ENCODE assay signal across 12 cellular contexts in the genomic region with DNA sequence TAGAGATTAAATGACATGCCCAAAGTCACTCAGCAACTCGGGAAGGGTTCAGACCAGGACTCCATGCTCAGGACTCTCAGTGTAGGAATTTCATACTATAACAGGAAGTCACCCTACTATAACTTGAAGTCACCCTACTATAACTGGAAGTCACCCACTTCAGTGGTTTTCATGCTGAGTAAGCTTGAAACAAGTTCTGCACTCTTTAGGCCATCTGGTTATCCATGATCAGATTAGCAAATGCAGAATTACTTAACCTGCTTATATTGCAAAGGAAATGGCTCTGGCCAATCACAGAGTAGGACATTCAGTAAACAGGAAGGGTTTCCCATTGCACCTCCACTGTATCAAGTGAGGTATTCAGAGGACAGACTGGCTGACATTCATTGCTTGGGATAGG.
DNase-seq lines count a peak whose midpoint lies in the region; ATAC-seq lines count a peak whose summit lies in the region.
"Had no signal": no experiment of that assay in that cellular context is flagged by ENCODE, and none has a peak within 500 bp of the region (broad histone marks: within the 10 kb centered on the region; RNA-seq: fewer than 3 reads in every experiment).

No MANE protein-coding gene starts in this region.

- H3K4me1 Mint-ChIP-seq in activated naive CD4-positive, alpha-beta T cell treated with anti-CD3 and anti-CD28 coated beads for 36 hours (ENCODE audit: low read depth) = peaks cover 17% of the 10 kb centered on the region

- H3K27ac Mint-ChIP-seq in activated naive CD4-positive, alpha-beta T cell treated with anti-CD3 and anti-CD28 coated beads for 36 hours = no peak overlapping the region
- H3K27ac Mint-ChIP-seq: B cell, nephron had no signal

- intact Hi-C loops in activated naive CD4-positive, alpha-beta T cell treated with anti-CD3 and anti-CD28 coated beads for 36 hours (cut with micrococcal nuclease) = loop anchor here (1.0 to 10.0 kb wide), 4 partner anchors 204 to 1240 kb away; a partner anchor contains a TSS
- intact Hi-C loops in posterior vena cava (cut with DNase I) = no loop called here

- ATAC-seq in HG02623 (IDR thresholded peaks at IDR 0.05; ENCODE audit: unreplicated experiment) (peak; percentile 87), HG03558 (IDR thresholded peaks at IDR 0.05; ENCODE audit: extremely low read depth, unreplicated experiment) (peak; percentile 93)
- peak; percentile 69 for ATAC-seq in stimulated activated naive CD8-positive, alpha-beta T cell treated with anti-CD3 and anti-CD28 coated beads, Interleukin-15, Interleukin-2, amounts not matched to agents 100 U/mL and 50 U/mL, for 24 hours

- H3K4me3 Mint-ChIP-seq in activated naive CD4-positive, alpha-beta T cell treated with anti-CD3 and anti-CD28 coated beads for 36 hours = no peak overlapping the region
- H3K4me3 Mint-ChIP-seq: B cell, nephron had no signal

- peaks cover 8% of the 10 kb centered on the region for H3K27me3 Mint-ChIP-seq in activated naive CD4-positive, alpha-beta T cell treated with anti-CD3 and anti-CD28 coated beads for 36 hours (ENCODE audit: low read depth)

- DNase-seq in activated naive CD4-positive, alpha-beta T cell treated with anti-CD3 and anti-CD28 coated beads for 36 hours = peak; percentile 17
- no peak for DNase-seq in activated naive CD4-positive, alpha-beta T cell treated with Interleukin-2 at 50 U/mL for 16 hours
- DNase-seq in stimulated activated naive CD8-positive, alpha-beta T cell treated with anti-CD3 and anti-CD28 coated beads, Interleukin-15, Interleukin-2, amounts not matched to agents 100 U/mL and 50 U/mL, for 24 hours = no peak
- DNase-seq in HPDE6-E6E7 (ENCODE audit: extremely low spot score) (no peak), posterior vena cava (ENCODE audit: low spot score) (no peak), NCI-H526 (lab: John Stamatoyannopoulos, UW) (no peak)
- DNase-seq: cortex of kidney, NCI-H1105 had no signal

- no peaks in the 10 kb centered on the region for H3K9me3 Mint-ChIP-seq in activated naive CD4-positive, alpha-beta T cell treated with anti-CD3 and anti-CD28 coated beads for 36 hours
- H3K9me3 Mint-ChIP-seq: nephron had no signal

- no peaks in the 10 kb centered on the region for H3K36me3 Mint-ChIP-seq in activated naive CD4-positive, alpha-beta T cell treated with anti-CD3 and anti-CD28 coated beads for 36 hours (ENCODE audit: low read depth)

- CTCF ChIA-PET in activated naive CD4-positive, alpha-beta T cell treated with anti-CD3 and anti-CD28 coated beads for 36 hours (lab: Charles Lee) = interaction anchor here (0.8 kb wide), 1 partner anchor 867 kb away, joined by 3 read pairs; no protein-coding TSS in a partner anchor
